In the genomic region with DNA sequence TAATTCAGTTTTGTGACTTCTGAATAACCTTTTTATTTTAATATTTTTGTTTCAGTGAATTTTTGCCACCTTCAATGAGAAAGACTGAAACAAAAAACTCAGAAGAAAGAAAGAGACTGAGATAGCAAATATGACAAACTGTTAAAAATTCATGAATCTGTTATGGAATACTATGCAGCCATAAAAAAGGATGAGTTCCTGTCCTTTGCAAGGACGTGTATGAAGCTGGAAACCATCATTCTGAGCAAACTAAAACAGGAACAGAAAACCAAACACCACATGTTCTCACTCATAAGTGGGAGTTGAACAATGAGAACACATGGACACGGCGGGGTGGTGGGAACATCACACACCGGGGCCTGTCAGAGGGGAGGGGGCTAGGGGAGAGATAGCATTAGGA, we compare ENCODE assay signal across 28 cellular contexts.
"Had no signal": no experiment of that assay in that cellular context is flagged by ENCODE, and none has a peak within 500 bp of the region (broad histone marks: within the 10 kb centered on the region; RNA-seq: fewer than 3 reads in every experiment).

No MANE protein-coding gene starts in this region.

- H3K4me3 Mint-ChIP-seq: dendritic cell treated with granulocyte-macrophage colony-stimulating factor and Interleukin-4, amounts not matched to agents 40 ng/mL and 50 ng/mL, for 4 days; effector memory CD8-positive, alpha-beta T cell; endodermal cell had no signal

- H3K27ac Mint-ChIP-seq: dendritic cell treated with granulocyte-macrophage colony-stimulating factor and Interleukin-4, amounts not matched to agents 40 ng/mL and 50 ng/mL, for 4 days; effector memory CD8-positive, alpha-beta T cell; endodermal cell had no signal

- H3K4me1 ChIP-seq: colonic mucosa, foreskin keratinocyte had no signal

- H3K4me3 ChIP-seq: colonic mucosa, coronary artery, dorsolateral prefrontal cortex, esophagus squamous epithelium, gastrocnemius medialis, gastroesophageal sphincter, heart left ventricle, heart right ventricle, hepatocyte had no signal

- H3K27me3 ChIP-seq: colonic mucosa, dorsolateral prefrontal cortex, esophagus squamous epithelium, foreskin keratinocyte, gastrocnemius medialis, gastroesophageal sphincter, heart left ventricle, heart right ventricle, hepatocyte had no signal

- H3K36me3 ChIP-seq: colonic mucosa, esophagus squamous epithelium, gastrocnemius medialis, gastroesophageal sphincter, heart left ventricle, heart right ventricle had no signal

- H3K27me3 Mint-ChIP-seq: dendritic cell treated with granulocyte-macrophage colony-stimulating factor and Interleukin-4, amounts not matched to agents 40 ng/mL and 50 ng/mL, for 4 days; effector memory CD8-positive, alpha-beta T cell had no signal

- H3K27ac ChIP-seq: colonic mucosa, coronary artery, dorsolateral prefrontal cortex, epithelial cell of prostate, esophagus squamous epithelium, foreskin keratinocyte, gastrocnemius medialis, gastroesophageal sphincter, heart left ventricle, heart right ventricle had no signal

- H3K79me2 ChIP-seq: hepatocyte had no signal

- H3K9me3 ChIP-seq: colonic mucosa, gastrocnemius medialis, heart left ventricle had no signal

- H3K9me3 Mint-ChIP-seq: dendritic cell treated with granulocyte-macrophage colony-stimulating factor and Interleukin-4, amounts not matched to agents 40 ng/mL and 50 ng/mL, for 4 days; effector memory CD8-positive, alpha-beta T cell had no signal

- H2AFZ ChIP-seq: hepatocyte had no signal

- H3K4me2 ChIP-seq: hepatocyte had no signal

- DNase-seq: colonic mucosa; cortex of kidney; dermis blood vessel endothelial cell; dorsolateral prefrontal cortex; effector CD4-positive, alpha-beta T cell; effector CD8-positive, alpha-beta T cell; effector memory CD4-positive, alpha-beta T cell; effector memory CD8-positive, alpha-beta T cell; endodermal cell; erythroblast; esophagus squamous epithelium; foreskin fibroblast; foreskin keratinocyte; foreskin melanocyte; gastrocnemius medialis; glutamatergic neuron; head of caudate nucleus; heart left ventricle; heart right ventricle had no signal

- FAIRE-seq: colon, endometrium, endothelial cell of umbilical vein had no signal

- ATAC-seq: effector memory CD8-positive, alpha-beta T cell; esophagus mucosa; foreskin keratinocyte; gastrocnemius medialis; gastroesophageal sphincter; heart left ventricle; heart right ventricle had no signal
